ENCODE assay signal across 29 cellular contexts in genomic region chr6:100509101-100509500, GRCh38. TPM values are rescaled to one million over a fixed set of nuclear protein-coding genes. Genes with fewer than 3 reads are reported as not detected.
"Had no signal": no experiment of that assay in that cellular context is flagged by ENCODE, and none has a peak within 500 bp of the region (broad histone marks: within the 10 kb centered on the region; RNA-seq: fewer than 3 reads in every experiment).

No MANE protein-coding gene starts in this region.

- H2AFZ ChIP-seq: PC-9 had no signal

- H3K9me3 ChIP-seq: MG63 had no signal

- H3K27ac Mint-ChIP-seq: activated CD4-positive, alpha-beta memory T cell treated with anti-CD3 and anti-CD28 coated beads, Interleukin-2, amount 10 ng/mL, durations not matched to agents 7 days and 5 days; activated CD8-positive, alpha-beta memory T cell treated with anti-CD3 and anti-CD28 coated beads, Interleukin-2, amount 10 ng/mL, durations not matched to agents 7 days and 5 days; activated naive CD8-positive, alpha-beta T cell treated with anti-CD3 and anti-CD28 coated beads for 36 hours had no signal

- H3K27me3 Mint-ChIP-seq: activated CD4-positive, alpha-beta memory T cell treated with anti-CD3 and anti-CD28 coated beads, Interleukin-2, amount 10 ng/mL, durations not matched to agents 7 days and 5 days; activated CD8-positive, alpha-beta memory T cell treated with anti-CD3 and anti-CD28 coated beads, Interleukin-2, amount 10 ng/mL, durations not matched to agents 7 days and 5 days; activated naive CD8-positive, alpha-beta T cell treated with anti-CD3 and anti-CD28 coated beads for 36 hours had no signal

- DNase-seq: activated CD4-positive, alpha-beta memory T cell treated with anti-CD3 and anti-CD28 coated beads, Interleukin-2, amount 10 ng/mL, durations not matched to agents 7 days and 5 days; activated CD4-positive, alpha-beta T cell treated with anti-CD3 and anti-CD28 coated beads for 1 hour; activated CD4-positive, alpha-beta T cell treated with anti-CD3 and anti-CD28 coated beads for 48 hours; activated CD4-positive, CD25-positive, alpha-beta regulatory T cell; activated CD8-positive, alpha-beta memory T cell treated with anti-CD3 and anti-CD28 coated beads for 24 hours; activated CD8-positive, alpha-beta memory T cell treated with anti-CD3 and anti-CD28 coated beads, Interleukin-2, amount 10 ng/mL, durations not matched to agents 7 days and 5 days; activated CD8-positive, alpha-beta memory T cell treated with anti-CD3 and anti-CD28 coated beads, Interleukin-2, amount 50 U/mL, for 48 hours; activated effector memory CD4-positive, alpha-beta T cell treated with Interleukin-2 at 50 U/mL for 16 hours; activated naive CD4-positive, alpha-beta T cell; activated naive CD4-positive, alpha-beta T cell treated with anti-CD3 and anti-CD28 coated beads, Interleukin-2, amount 50 U/mL, for 16 hours; activated naive CD8-positive, alpha-beta T cell treated with anti-CD3 and anti-CD28 coated beads for 36 hours; activated T-cell treated with anti-CD3 and anti-CD28 coated beads, Interleukin-2, amount 50 U/mL, for 48 hours; amniotic stem cell; aorta; MG63; MV-4-11; NCI-H1092; NCI-H1436 treated with DMSO at 0.1 percent for 48 hours; NCI-H1694 treated with DMSO at 0.1 percent for 48 hours; NCI-H2029; NCI-H2171 treated with DMSO at 0.1 percent for 48 hours; NCI-H2227 treated with DMSO at 0.1 percent for 48 hours; NCI-H446 treated with DMSO at 0.1 percent for 48 hours; NCI-H524; NCI-H69; Right ventricle myocardium superior; T1000; WERI-Rb-1 had no signal

- ATAC-seq: activated CD8-positive, alpha-beta memory T cell treated with anti-CD3 and anti-CD28 coated beads, Interleukin-2, amount 10 ng/mL, durations not matched to agents 7 days and 5 days had no signal

- H3K9me3 Mint-ChIP-seq: activated CD4-positive, alpha-beta memory T cell treated with anti-CD3 and anti-CD28 coated beads, Interleukin-2, amount 10 ng/mL, durations not matched to agents 7 days and 5 days had no signal

- H3K4me1 Mint-ChIP-seq: activated CD4-positive, alpha-beta memory T cell treated with anti-CD3 and anti-CD28 coated beads, Interleukin-2, amount 10 ng/mL, durations not matched to agents 7 days and 5 days; activated naive CD8-positive, alpha-beta T cell treated with anti-CD3 and anti-CD28 coated beads for 36 hours had no signal

- H3K27me3 ChIP-seq: MG63 had no signal

- H3K4me3 ChIP-seq: MG63, PC-9 had no signal

- H3K4me3 Mint-ChIP-seq: activated CD4-positive, alpha-beta memory T cell treated with anti-CD3 and anti-CD28 coated beads, Interleukin-2, amount 10 ng/mL, durations not matched to agents 7 days and 5 days; activated CD8-positive, alpha-beta memory T cell treated with anti-CD3 and anti-CD28 coated beads, Interleukin-2, amount 10 ng/mL, durations not matched to agents 7 days and 5 days; activated naive CD8-positive, alpha-beta T cell treated with anti-CD3 and anti-CD28 coated beads for 36 hours had no signal

- H3K27ac ChIP-seq: PC-9, WERI-Rb-1 had no signal

- H3K4me2 ChIP-seq: PC-9 had no signal

RNA-seq across cellular contexts. Expression of gene SIM1, which starts 44.4 kb away (rescaled TPM):
- total RNA-seq: activated naive CD8-positive, alpha-beta T cell treated with anti-CD3 and anti-CD28 coated beads for 36 hours; Right ventricle myocardium superior had no signal
